In genomic region chr17:6570731-6571465, GRCh38 we compare ENCODE assay signal across 9 cellular contexts.
"Had no signal": no experiment of that assay in that cellular context is flagged by ENCODE, and none has a peak within 500 bp of the region (broad histone marks: within the 10 kb centered on the region; RNA-seq: fewer than 3 reads in every experiment).

No MANE protein-coding gene starts in this region.

- H3K9me3 Mint-ChIP-seq: naive B cell had no signal

- H3K9me3 ChIP-seq: prostate gland, upper lobe of right lung had no signal

- H3K36me3 ChIP-seq: prostate gland, upper lobe of right lung had no signal

- DNase-seq: activated naive CD4-positive, alpha-beta T cell treated with Interleukin-2 at 50 U/mL for 16 hours; anterior cingulate cortex; naive B cell; nucleus accumbens; right cardiac atrium; stimulated activated naive CD8-positive, alpha-beta T cell treated with anti-CD3 and anti-CD28 coated beads, Interleukin-15, Interleukin-2, amounts not matched to agents 100 U/mL and 50 U/mL, for 24 hours; upper lobe of right lung had no signal

- H3K4me3 ChIP-seq: prostate gland, smooth muscle cell, upper lobe of right lung had no signal

- H3K27me3 ChIP-seq: upper lobe of right lung had no signal

- H3K36me3 Mint-ChIP-seq: naive B cell had no signal

- H3K27me3 Mint-ChIP-seq: naive B cell had no signal

- H3K4me3 Mint-ChIP-seq: naive B cell had no signal

- H3K27ac ChIP-seq: prostate gland, upper lobe of right lung had no signal
